In genomic region chr10:59176241-59177030, GRCh38 we compare ENCODE assay signal across 8 cellular contexts. TPM values are rescaled to one million over a fixed set of nuclear protein-coding genes. Genes with fewer than 3 reads are reported as not detected.
DNase-seq lines count a peak whose midpoint lies in the region; ATAC-seq, FAIRE-seq and TF ChIP-seq lines count a peak whose summit lies in the region.

TSS of gene PHYHIPL (plus strand) at chr10:59176643. CDS start at chr10:59176854, 211 bp downstream.

- no peaks in the 10 kb centered on the region for H3K9me2 ChIP-seq in hepatocyte (replicated peaks; ENCODE audit: insufficient read depth)

- H3K27me3 ChIP-seq in hepatocyte = no peaks in the 10 kb centered on the region

- H3K9me3 ChIP-seq in hepatocyte (ENCODE audit: low read depth) = no peaks in the 10 kb centered on the region

- DNase-seq in SHP77 (lab: John Stamatoyannopoulos, UW) = peak; percentile 44 to 67
- no peak for DNase-seq in SHP77 treated with DMSO at 0.1 percent for 48 hours (lab: John Stamatoyannopoulos, UW)
- DNase-seq in SK-N-DZ (ENCODE audit: low spot score) = peak; percentile 86
- peak; percentile 69 for DNase-seq in hepatocyte (ENCODE audit: low spot score)
- peak; percentile 76 for DNase-seq in putamen (ENCODE audit: low spot score)
- DNase-seq in SIG-M5 treated with dmso at 0.1 percent for 504 hours (lab: John Stamatoyannopoulos, UW; ENCODE audit: unreplicated experiment) = no peak
- DNase-seq in urothelium cell line (ENCODE audit: low spot score) = no peak

- peak within 1 kb of the TSS; percentile 65 for H3K27ac ChIP-seq in hepatocyte

- peak within 1 kb of the TSS; percentile 91 for H3K4me2 ChIP-seq in hepatocyte

- H2AFZ ChIP-seq in hepatocyte = peak within 1 kb of the TSS; percentile 74

- no peaks in the 10 kb centered on the region for H4K20me1 ChIP-seq in hepatocyte (ENCODE audit: insufficient read depth, poor library complexity, severe bottlenecking)

- H3K4me1 ChIP-seq in hepatocyte (ENCODE audit: insufficient read depth) = no peaks in the 10 kb centered on the region

- no peak for ATAC-seq in HG02642 (IDR thresholded peaks at IDR 0.05; ENCODE audit: poor library complexity, unreplicated experiment)

- H3K79me2 ChIP-seq in hepatocyte = peaks cover 37% of the 10 kb centered on the region

- H3K36me3 ChIP-seq in hepatocyte (replicated peaks; ENCODE audit: insufficient read depth, low read depth) = no peaks in the 10 kb centered on the region

- 2% methylated on average over 54 of the region's 90 CpGs for WGBS in hepatocyte (ENCODE audit: low lambda C conversion rate, missing lambda C conversion rate)

- TF ChIP-seq CTCF in hepatocyte (IDR thresholded peaks at IDR 0.05; ENCODE audit: poor library complexity) = no peak

- peak within 1 kb of the TSS; percentile 73 for H3K4me3 ChIP-seq in hepatocyte

- FAIRE-seq in urothelium cell line (lab: Jason Lieb, UNC) = no peak

RNA-seq across cellular contexts. Expression of gene PHYHIPL, which starts in this region (rescaled TPM):
- polyA plus RNA-seq in SK-N-DZ (2014; cell fraction: cytosol; rRNA removed) = 32.7 and 44.5 TPM in 2 replicates
- polyA plus RNA-seq in SK-N-DZ (2014; cell fraction: nucleus; rRNA removed) = 16.8 and 22.4 TPM in 2 replicates
- total RNA-seq in hepatocyte = 5.9 and 39.3 TPM in 2 replicates
- 5.0 and 6.8 TPM in 2 replicates for polyA plus RNA-seq in hepatocyte

Comparison
In these comparisons a context has a peak if more than half of its experiments do, and no peak if none do; other contexts are left out.
1. DNase-seq: peak in SHP77 (2 of 2), SK-N-DZ (single experiment), hepatocyte (single experiment) and putamen (single experiment); none in SHP77 treated with DMSO at 0.1 percent for 48 hours (single experiment), SIG-M5 treated with dmso at 0.1 percent for 504 hours (single experiment) and urothelium cell line (single experiment).